Comparison of ENCODE assay signal across 10 cellular contexts in the genomic region with DNA sequence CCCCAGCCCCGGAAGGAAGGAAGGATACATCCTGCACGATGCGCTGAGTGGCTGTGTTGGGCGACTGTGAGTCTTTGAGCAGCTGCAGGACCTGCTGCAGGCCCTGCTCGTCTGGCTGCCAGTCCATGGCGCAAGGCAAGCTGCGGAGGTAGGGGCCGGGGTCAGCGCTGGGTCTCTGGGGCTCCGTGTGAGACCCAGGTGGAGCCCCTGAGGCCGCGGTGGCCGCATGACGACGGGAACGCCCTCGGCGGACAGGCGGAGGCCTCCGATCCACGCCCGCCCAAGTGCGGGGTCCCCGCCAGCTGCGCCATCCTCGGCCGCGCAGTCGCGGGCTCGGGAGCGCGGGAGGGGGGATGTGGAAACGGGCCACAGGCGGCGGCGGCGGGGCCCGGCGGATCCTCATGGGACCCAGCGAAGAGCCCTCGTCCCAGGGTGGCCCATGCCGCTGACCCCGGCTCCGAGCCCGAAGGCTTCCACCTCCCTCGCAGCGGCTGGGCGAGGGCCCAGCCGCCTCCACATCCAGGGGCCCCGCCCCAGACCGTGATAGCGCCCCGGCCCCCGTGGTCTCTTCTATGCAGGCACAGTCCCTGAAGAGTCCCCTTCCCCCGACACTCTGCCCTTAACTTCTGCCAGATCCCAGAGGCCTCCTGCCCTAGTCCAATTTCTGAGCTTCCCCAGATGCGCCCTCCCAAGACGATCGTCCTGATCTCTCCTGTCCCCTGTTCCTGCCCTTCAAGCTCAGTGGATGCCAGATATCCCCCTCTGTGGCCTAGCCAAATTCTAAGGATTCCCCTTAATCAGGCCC. TPM values are rescaled to one million over a fixed set of nuclear protein-coding genes. Genes with fewer than 3 reads are reported as not detected.
A peak's percentile ranks its signal among the peaks of the same experiment; 100 is the strongest.
DNase-seq lines count a peak whose midpoint lies in the region; ATAC-seq, FAIRE-seq and TF ChIP-seq lines count a peak whose summit lies in the region.
"Had no signal": no experiment of that assay in that cellular context is flagged by ENCODE, and none has a peak within 500 bp of the region (broad histone marks: within the 10 kb centered on the region; RNA-seq: fewer than 3 reads in every experiment).

No MANE protein-coding gene starts in this region.

- peaks cover 41 to 47% of the 10 kb centered on the region in 2 donors for H3K4me1 Mint-ChIP-seq in immature natural killer cell
- peaks cover 53% of the 10 kb centered on the region for H3K4me1 Mint-ChIP-seq in stimulated activated memory B cell treated with anti-CD40 and anti-IgM and Interleukin-4, amounts not matched to agents 10 μg/mL and 1 μg/mL and 100 μg/mL, for 72 hours

- in situ Hi-C loops in IMR-90 (cut with MboI; ENCODE audit: low sequenced_read_pairs), result no loop called here
- in situ Hi-C loops in astrocyte of the cerebellum (cut with HindIII; ENCODE audit: low sequenced_read_pairs), result no loop called here

- no peaks in the 10 kb centered on the region for H3K27me3 ChIP-seq in IMR-90 (ENCODE audit: control insufficient read depth, insufficient read depth, low read length)

- peaks cover 22 to 65% of the 10 kb centered on the region in 2 experiments for H3K79me1 ChIP-seq in IMR-90 (ENCODE audit: low read depth in 1 of 2, low read length in 2 of 2)

- TF ChIP-seq EP300 in A549 (IDR thresholded peaks at IDR 0.05), result no peak

- peaks cover 18% of the 10 kb centered on the region for H3K36me3 ChIP-seq in IMR-90 (ENCODE audit: control insufficient read depth, insufficient read depth, low read length)

- peaks cover 10% of the 10 kb centered on the region; the same call in 1 of the 2 replicates for H3K9me1 ChIP-seq in IMR-90 (ENCODE audit: insufficient read depth, low read length)

- H3K36me3 Mint-ChIP-seq in immature natural killer cell, result peaks cover 0 to 4% (median 4%) of the 10 kb centered on the region in 3 donors
- peaks cover 26% of the 10 kb centered on the region for H3K36me3 Mint-ChIP-seq in stimulated activated memory B cell treated with anti-CD40 and anti-IgM and Interleukin-4, amounts not matched to agents 10 μg/mL and 1 μg/mL and 100 μg/mL, for 72 hours

- H2BK5ac ChIP-seq in IMR-90 (ENCODE audit: low read depth, low read length, poor library complexity, severe bottlenecking), result peak overlapping the region; percentile 95

- H3K9me3 ChIP-seq in A549, result no peaks in the 10 kb centered on the region
- no peaks in the 10 kb centered on the region for H3K9me3 ChIP-seq in IMR-90 (ENCODE audit: control insufficient read depth, insufficient read depth, low read length)

- H3K27ac Mint-ChIP-seq in immature natural killer cell, result peak overlapping the region; percentile 71 to 94 (median 84)
- peak overlapping the region; percentile 77 for H3K27ac Mint-ChIP-seq in stimulated activated memory B cell treated with anti-CD40 and anti-IgM and Interleukin-4, amounts not matched to agents 10 μg/mL and 1 μg/mL and 100 μg/mL, for 72 hours

- H3K9ac ChIP-seq in IMR-90 (ENCODE audit: low read depth, low read length), result peak overlapping the region; percentile 92

- peak overlapping the region; percentile 56 for H4K5ac ChIP-seq in IMR-90 (ENCODE audit: low read depth, low read length)

- H2AK9ac ChIP-seq in IMR-90 (replicated peaks; ENCODE audit: low read depth, low read length, poor library complexity), result peak overlapping the region; percentile 100

- peak overlapping the region; percentile 93 for H2AFZ ChIP-seq in IMR-90 (replicated peaks; ENCODE audit: low read length, poor library complexity)

- no peak for TF ChIP-seq CTCF in A549 (IDR thresholded peaks at IDR 0.05)
- no peak for TF ChIP-seq CTCF in IMR-90 (conservative IDR thresholded peaks at IDR 0.05; ENCODE audit: low read depth, low read length)
- no peak for TF ChIP-seq CTCF in astrocyte of the cerebellum (IDR thresholded peaks at IDR 0.05; ENCODE audit: low read depth, low read length, missing control alignments)

- POLR2A ChIA-PET in A549 (lab: Yijun Ruan, JAX) (interaction anchor here (0.7 kb wide), 1 partner anchor 13 kb away, joined by 3 read pairs; a partner anchor contains a TSS), IMR-90 (lab: Charles Lee; ENCODE audit: unreplicated experiment) (no interaction called here)

- peak overlapping the region; percentile 76 for H3K4me3 ChIP-seq in A549
- H3K4me3 ChIP-seq in IMR-90 (ENCODE audit: insufficient read depth, low read depth, low read length), result peak overlapping the region; percentile 91
- H3K4me3 ChIP-seq in astrocyte of the cerebellum (ENCODE audit: low read depth, low read length), result peak overlapping the region; percentile 82

- H3K14ac ChIP-seq in IMR-90 (replicated peaks; ENCODE audit: low read depth, low read length), result peak overlapping the region; percentile 94

- H3K4me2 ChIP-seq in A549 (peak overlapping the region; percentile 94), IMR-90 (ENCODE audit: low read depth, low read length) (peak overlapping the region; percentile 99)

- no peak overlapping the region for H2BK15ac ChIP-seq in IMR-90 (ENCODE audit: low read depth, low read length)

- H3K4ac ChIP-seq in IMR-90 (ENCODE audit: low read depth, low read length), result peak overlapping the region; percentile 96

- no peak for FAIRE-seq in A549 (lab: Jason Lieb, UNC)
- FAIRE-seq: GM18507 had no signal

- H2BK120ac ChIP-seq in IMR-90 (ENCODE audit: low read depth, low read length), result peak overlapping the region; percentile 50

- no peak overlapping the region for H2BK20ac ChIP-seq in IMR-90 (ENCODE audit: low read depth, low read length)

- peak overlapping the region; percentile 87 for H2AK5ac ChIP-seq in IMR-90 (ENCODE audit: low read depth, low read length)

- H3K27ac ChIP-seq in A549 (peak overlapping the region; percentile 91 to 99; a peak in 5 of 6 replicates), IMR-90 (ENCODE audit: insufficient read depth, low read length) (peak overlapping the region; percentile 85)

- peak overlapping the region; percentile 87 to 93 (median 88) for H3K4me3 Mint-ChIP-seq in immature natural killer cell
- peak overlapping the region; percentile 95 for H3K4me3 Mint-ChIP-seq in stimulated activated memory B cell treated with anti-CD40 and anti-IgM and Interleukin-4, amounts not matched to agents 10 μg/mL and 1 μg/mL and 100 μg/mL, for 72 hours

- H3K4me1 ChIP-seq in A549, result peaks cover 10% of the 10 kb centered on the region; the same call in 1 of the 3 replicates
- peaks cover 4% of the 10 kb centered on the region for H3K4me1 ChIP-seq in IMR-90 (ENCODE audit: control insufficient read depth, insufficient read depth, low read length)

- no peaks in the 10 kb centered on the region for H3K9me3 Mint-ChIP-seq in immature natural killer cell
- no peaks in the 10 kb centered on the region for H3K9me3 Mint-ChIP-seq in stimulated activated memory B cell treated with anti-CD40 and anti-IgM and Interleukin-4, amounts not matched to agents 10 μg/mL and 1 μg/mL and 100 μg/mL, for 72 hours

- H4K8ac ChIP-seq in IMR-90 (ENCODE audit: low read depth in 2 of 2, low read length in 2 of 2), result peak overlapping the region; percentile 77 to 95; a peak in 3 of 4 replicates

- H3K27me3 Mint-ChIP-seq in immature natural killer cell (ENCODE audit: low read depth in 3 of 3), result peaks cover 18 to 21% (median 19%) of the 10 kb centered on the region in 3 donors
- no peaks in the 10 kb centered on the region for H3K27me3 Mint-ChIP-seq in stimulated activated memory B cell treated with anti-CD40 and anti-IgM and Interleukin-4, amounts not matched to agents 10 μg/mL and 1 μg/mL and 100 μg/mL, for 72 hours

- H3K23ac ChIP-seq in IMR-90 (ENCODE audit: low read depth, low read length), result peak overlapping the region; percentile 79

- no peak for TF ChIP-seq POLR2A in A549 (IDR thresholded peaks at IDR 0.05; ENCODE audit: low read length)
- TF ChIP-seq POLR2A in IMR-90 (IDR thresholded peaks at IDR 0.05; ENCODE audit: low read depth, low read length), result no peak

- intact Hi-C loops in IMR-90 (cut with micrococcal nuclease), result no loop called here

- 90% methylated on average over 29 of the region's 59 CpGs for WGBS in A549 (ENCODE audit: missing lambda C conversion rate)
- 4% methylated on average over 29 of the region's 59 CpGs; no CpG with 5 or more reads in 1 of the 2 experiments for WGBS in IMR-90 (ENCODE audit: extremely low coverage in 2 of 2, insufficient read length in 1 of 2), 2 experiments

- dilution Hi-C loops in IMR-90 (cut with HindIII; ENCODE audit: low sequenced_read_pairs, unreplicated experiment), result no loop called here

- H4K91ac ChIP-seq in IMR-90 (ENCODE audit: insufficient read depth, low read depth, low read length), result peak overlapping the region; percentile 89

- BruUV-seq in IMR-90 (replicated peaks; lab: Mats Ljungman, UMichigan), result no TSS peak

- peaks cover 15% of the 10 kb centered on the region; the same call in 1 of the 2 replicates for H4K20me1 ChIP-seq in IMR-90 (ENCODE audit: insufficient read depth, low read length)

- H3K56ac ChIP-seq in IMR-90 (ENCODE audit: extremely low read depth, insufficient read depth, low read length), result peak overlapping the region; percentile 81; the same call in 1 of the 2 replicates

- H3K18ac ChIP-seq in IMR-90 (ENCODE audit: low read depth, low read length), result peak overlapping the region; percentile 42

- no peak for ATAC-seq in A549
- peak; percentile 22 for ATAC-seq in IMR-90 (ENCODE audit: low read depth)
- ATAC-seq in stimulated activated memory B cell treated with anti-CD40 and anti-IgM and Interleukin-4, amounts not matched to agents 10 μg/mL and 1 μg/mL and 100 μg/mL, for 72 hours, result peak; percentile 8
- ATAC-seq in HG03565 (IDR thresholded peaks at IDR 0.05; ENCODE audit: unreplicated experiment), result no peak
- no peak for ATAC-seq in HG03439 (IDR thresholded peaks at IDR 0.05; ENCODE audit: unreplicated experiment)

- no peak for TF ChIP-seq RAD21 in A549 (conservative IDR thresholded peaks at IDR 0.05 in 1 of 2, IDR thresholded peaks at IDR 0.05 in 1 of 2)
- TF ChIP-seq RAD21 in IMR-90 (IDR thresholded peaks at IDR 0.05; ENCODE audit: low read length), result no peak

- CTCF ChIA-PET in A549 (lab: Yijun Ruan, JAX), result interaction anchor here (0.9 to 3.3 kb wide), 6 partner anchors 26 to 75 kb away, joined by 3 to 11 read pairs (median 6); no protein-coding TSS in a partner anchor
- CTCF ChIA-PET in IMR-90 (lab: Yijun Ruan, JAX), result interaction anchor here (2.2 kb wide), 1 partner anchor 12 kb away, joined by 8 read pairs; no protein-coding TSS in a partner anchor

- DNase-seq in A549 (ENCODE audit: low read depth in 1 of 2, low spot score in 1 of 2) (no peak), IMR-90 (no peak), astrocyte of the cerebellum (ENCODE audit: low read depth) (no peak), immature natural killer cell (no peak)
- no peak for DNase-seq in effector CD8-positive, alpha-beta T cell (lab: John Stamatoyannopoulos, UW)

RNA-seq across cellular contexts. Expression of a gene that starts 2.7 kb away (rescaled TPM):
- polyA plus RNA-seq in A549 (2011; rRNA removed) (33.7 and 38.0 TPM in 2 replicates), A549 (2017; fragmentation: RNase III; extraction: RNeasy Plus Mini Kit Qiagen cat#74134 plus additional on column Dnase treatment) (39.8 to 42.5 TPM (median 41.0 TPM) in 3 replicates), IMR-90 (2012; rRNA removed) (77.2 and 82.3 TPM in 2 replicates), immature natural killer cell (1 to 10 TPM in 1 of 3 donors, under 1 TPM in 2; 0.46 to 4.0 (median 0.98) TPM)
- polyA plus RNA-seq in A549 (2012; cell fraction: cytosol; rRNA removed), result 51.8 and 59.4 TPM in 2 replicates
- polyA plus RNA-seq in A549 (2012; cell fraction: nucleus; rRNA removed), result 257 and 323 TPM in 2 replicates
- polyA minus RNA-seq in A549 (2011; rRNA and poly(A)+ RNA removed), result 153 and 163 TPM in 2 replicates
- total RNA-seq in IMR-90 (2012; rRNA removed), result 32.8 and 36.0 TPM in 2 replicates
- 32.3 and 57.4 TPM in 2 replicates for polyA plus RNA-seq in IMR-90 (2012; cell fraction: cytosol; rRNA removed)
- 265 and 496 TPM in 2 replicates for polyA plus RNA-seq in IMR-90 (2012; cell fraction: nucleus; rRNA removed; ENCODE audit: low replicate concordance)

RNA-seq across cellular contexts. Expression of a gene that starts 13.4 kb away (rescaled TPM):
- polyA plus RNA-seq in A549 (2011; rRNA removed), result 105 and 137 TPM in 2 replicates
- polyA plus RNA-seq in A549 (2012; cell fraction: cytosol; rRNA removed), result 255 and 297 TPM in 2 replicates
- 128 and 182 TPM in 2 replicates for polyA plus RNA-seq in A549 (2012; cell fraction: nucleus; rRNA removed)
- polyA plus RNA-seq in A549 (2017; fragmentation: RNase III; extraction: RNeasy Plus Mini Kit Qiagen cat#74134 plus additional on column Dnase treatment), result 144 to 154 TPM (median 152 TPM) in 3 replicates
- 25.4 and 34.7 TPM in 2 replicates for polyA minus RNA-seq in A549 (2011; rRNA and poly(A)+ RNA removed)
- 99.2 and 113 TPM in 2 replicates for total RNA-seq in IMR-90 (2012; rRNA removed)
- 201 and 242 TPM in 2 replicates for polyA plus RNA-seq in IMR-90 (2012; rRNA removed)
- 333 and 539 TPM in 2 replicates for polyA plus RNA-seq in IMR-90 (2012; cell fraction: cytosol; rRNA removed)
- polyA plus RNA-seq in IMR-90 (2012; cell fraction: nucleus; rRNA removed; ENCODE audit: low replicate concordance), result 193 and 247 TPM in 2 replicates
- polyA plus RNA-seq in immature natural killer cell, result 100 to 1,000 TPM; 183 to 301 (median 283) TPM

RNA-seq across cellular contexts. Expression of a gene that starts 16.2 kb away (rescaled TPM):
- polyA plus RNA-seq in A549 (2011; rRNA removed) (84.9 and 87.0 TPM in 2 replicates), A549 (2017; fragmentation: RNase III; extraction: RNeasy Plus Mini Kit Qiagen cat#74134 plus additional on column Dnase treatment) (82.7 to 96.7 TPM (median 91.7 TPM) in 3 replicates), IMR-90 (2012; rRNA removed) (152 and 178 TPM in 2 replicates), immature natural killer cell (100 to 1,000 TPM in 2 of 3 donors, 10 to 100 TPM in 1; 93.5 to 182 (median 124) TPM)
- polyA plus RNA-seq in A549 (2012; cell fraction: cytosol; rRNA removed), result 190 and 195 TPM in 2 replicates
- polyA plus RNA-seq in A549 (2012; cell fraction: nucleus; rRNA removed), result 155 and 164 TPM in 2 replicates
- polyA minus RNA-seq in A549 (2011; rRNA and poly(A)+ RNA removed), result 63.6 and 71.6 TPM in 2 replicates
- 111 and 129 TPM in 2 replicates for total RNA-seq in IMR-90 (2012; rRNA removed)
- polyA plus RNA-seq in IMR-90 (2012; cell fraction: cytosol; rRNA removed), result 132 and 168 TPM in 2 replicates
- 91.7 and 117 TPM in 2 replicates for polyA plus RNA-seq in IMR-90 (2012; cell fraction: nucleus; rRNA removed; ENCODE audit: low replicate concordance)

RNA-seq across cellular contexts. Expression of a gene that starts 24.6 kb away (rescaled TPM):
- 5.7 and 6.9 TPM in 2 replicates for polyA plus RNA-seq in A549 (2011; rRNA removed)
- polyA plus RNA-seq in A549 (2012; cell fraction: cytosol; rRNA removed), result 16.9 and 22.9 TPM in 2 replicates
- polyA plus RNA-seq in A549 (2012; cell fraction: nucleus; rRNA removed), result 38.1 and 46.2 TPM in 2 replicates
- 7.3 to 8.1 TPM (median 8.0 TPM) in 3 replicates for polyA plus RNA-seq in A549 (2017; fragmentation: RNase III; extraction: RNeasy Plus Mini Kit Qiagen cat#74134 plus additional on column Dnase treatment)
- 5.1 and 5.9 TPM in 2 replicates for polyA minus RNA-seq in A549 (2011; rRNA and poly(A)+ RNA removed)
- 8.6 and 9.5 TPM in 2 replicates for total RNA-seq in IMR-90 (2012; rRNA removed)
- 14.2 and 14.4 TPM in 2 replicates for polyA plus RNA-seq in IMR-90 (2012; rRNA removed)
- polyA plus RNA-seq in IMR-90 (2012; cell fraction: cytosol; rRNA removed), result 8.1 and 16.5 TPM in 2 replicates
- polyA plus RNA-seq in IMR-90 (2012; cell fraction: nucleus; rRNA removed; ENCODE audit: low replicate concordance), result 14.0 and 41.0 TPM in 2 replicates
- polyA plus RNA-seq in immature natural killer cell, result 1 to 10 TPM; 6.4 to 8.2 (median 8.0) TPM

RNA-seq across cellular contexts. Expression of a gene that starts 30.5 kb away (rescaled TPM):
- polyA plus RNA-seq in A549 (2011; rRNA removed) (not detected in 2 replicates), A549 (2017; fragmentation: RNase III; extraction: RNeasy Plus Mini Kit Qiagen cat#74134 plus additional on column Dnase treatment) (not detected in 3 replicates), IMR-90 (2012; rRNA removed) (not detected in 2 replicates), immature natural killer cell (not detected)
- 0.03 and 0.04 TPM in 2 replicates for polyA plus RNA-seq in A549 (2012; cell fraction: cytosol; rRNA removed)
- 0.11 TPM in 1 of 2 replicates, not detected in the other for polyA plus RNA-seq in A549 (2012; cell fraction: nucleus; rRNA removed)
- polyA minus RNA-seq in A549 (2011; rRNA and poly(A)+ RNA removed), result not detected in 2 replicates
- total RNA-seq in IMR-90 (2012; rRNA removed), result not detected in 2 replicates
- not detected in 2 replicates for polyA plus RNA-seq in IMR-90 (2012; cell fraction: cytosol; rRNA removed)
- polyA plus RNA-seq in IMR-90 (2012; cell fraction: nucleus; rRNA removed; ENCODE audit: low replicate concordance), result 0.07 and 0.13 TPM in 2 replicates
- total RNA-seq: dermis microvascular lymphatic vessel endothelial cell had no signal

Comparison
In these comparisons a context has a peak if more than half of its experiments do, and no peak if none do; other contexts are left out.
1. ATAC-seq: peak in IMR-90 (single experiment) and stimulated activated memory B cell treated with anti-CD40 and anti-IgM and Interleukin-4, amounts not matched to agents 10 μg/mL and 1 μg/mL and 100 μg/mL, for 72 hours (single experiment); none in A549 (0 of 2), HG03565 (single experiment) and HG03439 (single experiment).
2. RNA of a gene that starts 2.7 kb away (polyA plus RNA-seq): 32.3 to 496 TPM in IMR-90 and 33.7 to 323 TPM in A549; 0.46 to 4.0 TPM in immature natural killer cell; every median in the first group is over 4 times any median in the second.
3. Peak in every context shown above with its lines, with median percentiles within 50 percentile points of each other: H3K4me3 ChIP-seq.